In genomic region chr1:11266268-11267074, GRCh38 we compare ENCODE assay signal across 19 cellular contexts. TPM values are rescaled to one million over a fixed set of nuclear protein-coding genes. Genes with fewer than 3 reads are reported as not detected.
DNase-seq lines count a peak whose midpoint lies in the region; ATAC-seq, FAIRE-seq and TF ChIP-seq lines count a peak whose summit lies in the region.
"Had no signal": no experiment of that assay in that cellular context is flagged by ENCODE, and none has a peak within 500 bp of the region (broad histone marks: within the 10 kb centered on the region; RNA-seq: fewer than 3 reads in every experiment).

No MANE protein-coding gene starts in this region.

- CTCF ChIA-PET in GM12878 (lab: Yijun Ruan, JAX) = interaction anchor here (1.0 to 1.3 kb wide), 2 partner anchors 25 to 229 kb away, joined by 3 to 4 read pairs; no protein-coding TSS in a partner anchor

- H3K36me3 ChIP-seq in GM23338 (ENCODE audit: insufficient read depth) = no peaks in the 10 kb centered on the region
- no peaks in the 10 kb centered on the region for H3K36me3 ChIP-seq in GM12878 (ENCODE audit: control insufficient read depth in 2 of 2, insufficient read depth in 2 of 2, low read length in 1 of 2)
- no peaks in the 10 kb centered on the region for H3K36me3 ChIP-seq in liver (ENCODE audit: control insufficient read depth in 4 of 4, insufficient read depth in 3 of 4, low read depth in 1 of 4, low read length in 3 of 4)
- H3K36me3 ChIP-seq: BLaER1 had no signal

- no peaks in the 10 kb centered on the region for H3K27me3 ChIP-seq in GM23338 (ENCODE audit: insufficient read depth)
- H3K27me3 ChIP-seq in GM12878 (replicated peaks in 1 of 2; ENCODE audit: control insufficient read depth in 2 of 2, insufficient read depth in 2 of 2, low read length in 1 of 2) = no peaks in the 10 kb centered on the region
- no peaks in the 10 kb centered on the region for H3K27me3 ChIP-seq in liver (ENCODE audit: control insufficient read depth in 4 of 4, insufficient read depth in 4 of 4, low read length in 3 of 4)
- H3K27me3 ChIP-seq: BLaER1 had no signal

- H3K4me3 Mint-ChIP-seq in GM23338 = no peak overlapping the region
- H3K4me3 Mint-ChIP-seq: CD14-positive monocyte; CD4-positive, alpha-beta memory T cell had no signal

- BruUV-seq in GM12878 (replicated peaks; lab: Mats Ljungman, UMichigan) = no TSS peak

- intact Hi-C loops in GM12878 (cut with micrococcal nuclease; ENCODE audit: unreplicated experiment) (no loop called here), posterior vena cava (cut with DNase I) (loop anchor here in 1 of 2 donors (10.0 kb wide), 1 partner anchor 378 kb away; no protein-coding TSS in a partner anchor)

- no peak overlapping the region for H3K9ac ChIP-seq in GM12878 (ENCODE audit: control insufficient read depth, insufficient read depth, low read length)
- H3K9ac ChIP-seq in liver (ENCODE audit: low read depth in 1 of 2, low read length in 2 of 2) = no peak overlapping the region
- H3K9ac ChIP-seq: BLaER1, GM23248 had no signal

- no peaks in the 10 kb centered on the region; the same call in 1 of the 2 replicates for H3F3A ChIP-seq in GM23338 (replicated peaks; ENCODE audit: low read depth)

- TF ChIP-seq RAD21 in GM12878 (IDR thresholded peaks at IDR 0.05; ENCODE audit: insufficient read depth, low read depth, low read length) = no peak
- no peak for TF ChIP-seq RAD21 in liver (IDR thresholded peaks at IDR 0.05)

- H3K79me2 ChIP-seq in GM23338 (replicated peaks; ENCODE audit: insufficient read depth) = peaks cover 7% of the 10 kb centered on the region
- peaks cover 9% of the 10 kb centered on the region for H3K79me2 ChIP-seq in GM12878 (ENCODE audit: control insufficient read depth, insufficient read depth, low read length)

- no peaks in the 10 kb centered on the region; the same call in 1 of the 2 replicates for H4K20me1 ChIP-seq in GM23338 (replicated peaks; ENCODE audit: insufficient read depth)
- H4K20me1 ChIP-seq in GM12878 (ENCODE audit: control insufficient read depth, insufficient read depth) = no peaks in the 10 kb centered on the region
- H4K20me1 ChIP-seq: BLaER1 had no signal

- RAD21 ChIA-PET in GM12878 (lab: Charles Lee; ENCODE audit: unreplicated experiment) = no interaction called here

- H3K27me3 Mint-ChIP-seq in GM23338 (ENCODE audit: insufficient read depth, low read depth, poor library complexity) = peaks cover 12% of the 10 kb centered on the region
- H3K27me3 Mint-ChIP-seq: CD4-positive, alpha-beta memory T cell had no signal

- ATAC-seq in GM23338 = no peak
- no peak for ATAC-seq in GM12878
- ATAC-seq: A549 had no signal

- SMC1A ChIA-PET in GM12878 (lab: Charles Lee; ENCODE audit: uncharacterized antibody, unreplicated experiment) = interaction anchor here (0.6 to 1.4 kb wide), 2 partner anchors 14 to 411 kb away, joined by 3 read pairs; no protein-coding TSS in a partner anchor

- H3K9me2 ChIP-seq in GM23338 (ENCODE audit: insufficient read depth) = no peaks in the 10 kb centered on the region

- no peak for DNase-seq in GM23338 (ENCODE audit: low spot score)
- DNase-seq in GM12878 (ENCODE audit: low read depth, low spot score) = no peak
- DNase-seq in posterior vena cava (ENCODE audit: low spot score) = peak; percentile 17
- no peak for DNase-seq in DMS53 treated with DMSO at 0.1 percent for 48 hours (lab: John Stamatoyannopoulos, UW; ENCODE audit: unreplicated experiment)
- DNase-seq in KBM-7 = no peak
- no peak for DNase-seq in HTR-8/SVneo (ENCODE audit: insufficient read length, low spot score)
- DNase-seq: CD4-positive, alpha-beta memory T cell; DMS153; DMS79 treated with DMSO at 0.1 percent for 48 hours; GM23248; HCEC 1CT had no signal

- no peaks in the 10 kb centered on the region for H3K9me3 Mint-ChIP-seq in GM23338
- H3K9me3 Mint-ChIP-seq: CD14-positive monocyte; CD4-positive, alpha-beta memory T cell had no signal

- H3K4me2 ChIP-seq in GM23338 = no peak overlapping the region
- H3K4me2 ChIP-seq in GM12878 (ENCODE audit: control insufficient read depth, insufficient read depth) = no peak overlapping the region
- H3K4me2 ChIP-seq: A549, BLaER1 had no signal

- no peak for TF ChIP-seq EP300 in GM12878 (IDR thresholded peaks at IDR 0.05; ENCODE audit: borderline replicate concordance in 1 of 2, control insufficient read depth in 1 of 2, low read depth in 2 of 2, low read length in 2 of 2)

- peak overlapping the region; percentile 59; the same call in 1 of the 2 replicates for H2AFZ ChIP-seq in GM23338
- H2AFZ ChIP-seq in GM12878 (ENCODE audit: control insufficient read depth, low read depth, low read length) = no peak overlapping the region
- H2AFZ ChIP-seq: GM23248 had no signal

- H3K27ac Mint-ChIP-seq in GM23338 = peak overlapping the region; percentile 7; the same call in 1 of the 2 replicates
- H3K27ac Mint-ChIP-seq: CD14-positive monocyte; CD4-positive, alpha-beta memory T cell had no signal

- H3K27ac ChIP-seq in GM23338 (ENCODE audit: low read depth) (no peak overlapping the region; the same call in 1 of the 2 replicates), GM12878 (ENCODE audit: control insufficient read depth, insufficient read depth) (no peak overlapping the region), liver (ENCODE audit: low read depth in 1 of 2, low read length in 2 of 2) (peak overlapping the region; percentile 94 to 95)
- H3K27ac ChIP-seq: 22Rv1, A549, BLaER1, GM23248 had no signal

- H3K4me3 ChIP-seq in GM23338 (no peak overlapping the region), GM12878 (no peak overlapping the region), liver (ENCODE audit: low read depth in 1 of 3, low read length in 3 of 3) (no peak overlapping the region)
- H3K4me3 ChIP-seq: A549, BLaER1, GM23248 had no signal

- peaks cover 7% of the 10 kb centered on the region; the same call in 2 of the 3 replicates for H3K4me1 Mint-ChIP-seq in GM23338

- in situ Hi-C loops in GM12878 (cut with MboI) (no loop called here), KBM-7 (cut with MboI; ENCODE audit: low pct_unique_long_range_greater_than_20kb, low sequenced_read_pairs) (no loop called here)

- H3K4me1 ChIP-seq in GM23338 (ENCODE audit: insufficient read depth) = peaks cover 4% of the 10 kb centered on the region; the same call in 1 of the 2 replicates
- no peaks in the 10 kb centered on the region for H3K4me1 ChIP-seq in GM12878 (ENCODE audit: control insufficient read depth, insufficient read depth, low read length)
- H3K4me1 ChIP-seq in liver (ENCODE audit: control insufficient read depth in 4 of 4, insufficient read depth in 4 of 4, low read length in 3 of 4) = peaks cover 0 to 11% (median 6%) of the 10 kb centered on the region in 4 donors

- WGBS in GM12878 (ENCODE audit: insufficient coverage, insufficient replicate concordance, low lambda C conversion rate, missing lambda C conversion rate) = 62% methylated on average over 12 of the region's 12 CpGs
- 84% methylated on average over 12 of the region's 12 CpGs for WGBS in liver

- H3K9me3 ChIP-seq in GM12878 (replicated peaks; ENCODE audit: control insufficient read depth, insufficient read depth, low read length) = no peaks in the 10 kb centered on the region
- no peaks in the 10 kb centered on the region for H3K9me3 ChIP-seq in liver (ENCODE audit: control insufficient read depth in 4 of 4, low read length in 3 of 4)
- H3K9me3 ChIP-seq: A549, BLaER1 had no signal

- TF ChIP-seq CTCF in GM23338 (conservative IDR thresholded peaks at IDR 0.05; ENCODE audit: low read depth in 2 of 2) (no peak), GM12878 (IDR thresholded peaks at IDR 0.05 in 2 of 3, conservative IDR thresholded peaks at IDR 0.05 in 1 of 3; ENCODE audit: control insufficient read depth in 2 of 3, extremely low read depth in 1 of 3, insufficient read depth in 1 of 3, low read depth in 3 of 3, low read length in 3 of 3) (no peak), liver (IDR thresholded peaks at IDR 0.05; ENCODE audit: low read depth, low read length, missing input control) (no peak)

- TF ChIP-seq POLR2A in GM12878 (IDR thresholded peaks at IDR 0.05; ENCODE audit: low read depth, low read length) = no peak

- H3K36me3 Mint-ChIP-seq in GM23338 (ENCODE audit: low read depth) = no peaks in the 10 kb centered on the region; the same call in 2 of the 3 replicates
- H3K36me3 Mint-ChIP-seq: CD14-positive monocyte had no signal

- POLR2A ChIA-PET in GM12878 (lab: Charles Lee) = interaction anchor here (0.6 kb wide), 2 partner anchors 23 to 668 kb away, joined by 3 to 9 read pairs; no protein-coding TSS in a partner anchor

- FAIRE-seq in GM12878 (lab: Jason Lieb, UNC) = no peak
- FAIRE-seq in HTR-8/SVneo (lab: Jason Lieb, UNC) = no peak
- FAIRE-seq: A549, GM12891, GM19239, H54 had no signal

RNA-seq across cellular contexts. Expression of gene MTOR, which starts 4.1 kb away (rescaled TPM):
- 82.1 and 98.0 TPM in 2 replicates for total RNA-seq in GM23338 (2014; rRNA removed; shearing (Covaris generic))
- 20.7 and 22.8 TPM in 2 replicates for polyA plus RNA-seq in GM23338 (2016; fragmentation: Nextera tagmentation; extraction: Ambion mirVana)
- 72.3 and 77.6 TPM in 2 replicates for total RNA-seq in GM12878 (2013; cell fraction: nucleolus; rRNA removed)
- 35.4 and 35.9 TPM in 2 replicates for total RNA-seq in GM12878 (2014; rRNA removed)
- total RNA-seq in GM12878 (2014; rRNA removed; fragmentation: Illumina TruSeq; extraction: Trizol) = 29.2 and 30.4 TPM in 2 replicates
- 38.4 and 41.8 TPM in 2 replicates for total RNA-seq in GM12878 (2021)
- 11.9 TPM for polyA plus RNA-seq in GM12878 (2011; ENCODE audit: low read depth)
- polyA plus RNA-seq in GM12878 (2011; rRNA removed) = 18.5 and 30.9 TPM in 2 replicates
- polyA plus RNA-seq in GM12878 (2011; cell fraction: cytosol; rRNA removed) = 22.0 and 25.6 TPM in 2 replicates
- polyA plus RNA-seq in GM12878 (2011; cell fraction: nucleus; rRNA removed) = 80.5 and 159 TPM in 2 replicates
- 12.4 and 14.0 TPM in 2 replicates for polyA plus RNA-seq in GM12878 (2012)
- polyA plus RNA-seq in GM12878 (2014; fragmentation: Illumina TruSeq; extraction: Trizol) = 32.2 and 32.6 TPM in 2 replicates
- polyA plus RNA-seq in GM12878 (2014; fragmentation: Nextera tagmentation; extraction: Ambion mirVana) = 1 to 10 TPM; 6.6 to 7.5 TPM
- polyA plus RNA-seq in GM12878 (2014; rRNA removed) = 28.9 and 29.2 TPM in 2 replicates
- 10 to 100 TPM; 24.3 to 26.5 TPM for polyA plus RNA-seq in GM12878 (2016; fragmentation: Nextera tagmentation; extraction: Ambion mirVana)
- polyA minus RNA-seq in GM12878 (2011; rRNA and poly(A)+ RNA removed) = 54.8 and 62.9 TPM in 2 replicates
- 19.2 and 19.6 TPM in 2 replicates for polyA minus RNA-seq in GM12878 (2011; cell fraction: cytosol; rRNA and poly(A)+ RNA removed)
- 32.5 and 89.0 TPM in 2 replicates for polyA minus RNA-seq in GM12878 (2011; cell fraction: nucleus; rRNA and poly(A)+ RNA removed)
- 10 to 100 TPM; 21.8 to 45.0 TPM for total RNA-seq in liver
- polyA plus RNA-seq in liver = 10 to 100 TPM; 11.6 to 18.0 TPM
- total RNA-seq in posterior vena cava = 10 to 100 TPM; 26.3 to 26.7 TPM

RNA-seq across cellular contexts. Expression of gene UBIAD1, which starts 6.5 kb away (rescaled TPM):
- total RNA-seq in GM23338 (2014; rRNA removed; shearing (Covaris generic)) = 28.6 and 31.6 TPM in 2 replicates
- polyA plus RNA-seq in GM23338 (2016; fragmentation: Nextera tagmentation; extraction: Ambion mirVana) = 13.0 and 13.7 TPM in 2 replicates
- total RNA-seq in GM12878 (2013; cell fraction: nucleolus; rRNA removed) = 20.8 and 21.0 TPM in 2 replicates
- 10.2 and 10.4 TPM in 2 replicates for total RNA-seq in GM12878 (2014; rRNA removed)
- 13.8 and 14.4 TPM in 2 replicates for total RNA-seq in GM12878 (2014; rRNA removed; fragmentation: Illumina TruSeq; extraction: Trizol)
- 20.6 and 23.9 TPM in 2 replicates for total RNA-seq in GM12878 (2021)
- polyA plus RNA-seq in GM12878 (2011; ENCODE audit: low read depth) = 6.6 TPM
- 9.5 and 14.1 TPM in 2 replicates for polyA plus RNA-seq in GM12878 (2011; rRNA removed)
- 18.0 and 24.2 TPM in 2 replicates for polyA plus RNA-seq in GM12878 (2011; cell fraction: cytosol; rRNA removed)
- 8.8 and 10.6 TPM in 2 replicates for polyA plus RNA-seq in GM12878 (2011; cell fraction: nucleus; rRNA removed)
- polyA plus RNA-seq in GM12878 (2012) = 8.3 and 10.4 TPM in 2 replicates
- polyA plus RNA-seq in GM12878 (2014; fragmentation: Illumina TruSeq; extraction: Trizol) = 14.1 and 19.4 TPM in 2 replicates
- 1 to 10 TPM; 4.5 to 5.7 TPM for polyA plus RNA-seq in GM12878 (2014; fragmentation: Nextera tagmentation; extraction: Ambion mirVana)
- polyA plus RNA-seq in GM12878 (2014; rRNA removed) = 17.7 and 17.8 TPM in 2 replicates
- polyA plus RNA-seq in GM12878 (2016; fragmentation: Nextera tagmentation; extraction: Ambion mirVana) = 10 to 100 TPM; 22.7 to 23.8 TPM
- 33.0 and 34.7 TPM in 2 replicates for polyA minus RNA-seq in GM12878 (2011; rRNA and poly(A)+ RNA removed)
- polyA minus RNA-seq in GM12878 (2011; cell fraction: cytosol; rRNA and poly(A)+ RNA removed) = 6.7 and 8.2 TPM in 2 replicates
- polyA minus RNA-seq in GM12878 (2011; cell fraction: nucleus; rRNA and poly(A)+ RNA removed) = 12.2 and 22.9 TPM in 2 replicates
- 10 to 100 TPM in 1 of 2 donors, 1 to 10 TPM in 1; 5.4 to 10.2 TPM for total RNA-seq in liver
- 1 to 10 TPM; 8.7 to 9.0 TPM for polyA plus RNA-seq in liver
- total RNA-seq in posterior vena cava = 10 to 100 TPM in 1 of 2 donors, 1 to 10 TPM in 1; 8.0 to 12.0 TPM

Comparison
In these comparisons a context has a peak if more than half of its experiments do, and no peak if none do; other contexts are left out.
1. H3K27ac ChIP-seq: peak in liver (2 of 2); none in GM23338 (single experiment) and GM12878 (single experiment).